8 cellular contexts compared by ENCODE assay signal in the genomic region with DNA sequence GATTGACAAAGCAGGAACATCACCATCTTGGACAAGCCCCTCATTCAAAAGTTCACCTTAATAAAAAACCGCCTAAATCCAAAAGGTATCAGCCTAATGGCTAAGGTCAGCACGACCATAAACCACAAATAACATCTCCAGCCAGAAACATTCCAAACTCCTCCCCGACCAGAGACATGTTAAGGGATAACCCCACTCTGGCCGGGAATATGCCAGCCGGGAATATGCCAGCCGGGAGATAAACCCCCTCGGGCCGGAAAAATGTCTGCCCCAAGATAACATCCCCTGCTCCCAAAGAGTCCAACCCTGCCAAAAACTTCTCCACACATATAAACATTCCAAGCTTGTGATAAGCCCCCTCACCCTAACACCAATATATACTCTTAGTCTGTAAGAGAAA. TPM values are rescaled to one million over a fixed set of nuclear protein-coding genes. Genes with fewer than 3 reads are reported as not detected.
DNase-seq lines count a peak whose midpoint lies in the region; ATAC-seq and TF ChIP-seq lines count a peak whose summit lies in the region.

No MANE protein-coding gene starts in this region.

- peaks cover 9% of the 10 kb centered on the region for H3K4me1 ChIP-seq in hepatocyte (ENCODE audit: insufficient read depth)

- no peaks in the 10 kb centered on the region for H3K9me3 ChIP-seq in hepatocyte (ENCODE audit: low read depth)

- peak overlapping the region; percentile 32 for H3K27ac ChIP-seq in hepatocyte

- H3K79me2 ChIP-seq in hepatocyte: peaks cover 60% of the 10 kb centered on the region

- H3K4me2 ChIP-seq in hepatocyte: peak overlapping the region; percentile 92

- ATAC-seq in stimulated activated naive CD8-positive, alpha-beta T cell treated with anti-CD3 and anti-CD28 coated beads, Interleukin-15, amount 100 ng/mL, for 72 hours: no peak

- WGBS in hepatocyte (ENCODE audit: low lambda C conversion rate, missing lambda C conversion rate): 3% methylated on average over 8 of the region's 8 CpGs

- no peaks in the 10 kb centered on the region for H3K9me2 ChIP-seq in hepatocyte (replicated peaks; ENCODE audit: insufficient read depth)

- peak overlapping the region; percentile 67 for H2AFZ ChIP-seq in hepatocyte

- no peaks in the 10 kb centered on the region for H3K36me3 ChIP-seq in hepatocyte (replicated peaks; ENCODE audit: insufficient read depth, low read depth)

- no peaks in the 10 kb centered on the region for H4K20me1 ChIP-seq in hepatocyte (ENCODE audit: insufficient read depth, poor library complexity, severe bottlenecking)

- no peaks in the 10 kb centered on the region for H3K27me3 Mint-ChIP-seq in T-helper 2 cell treated with Interferon-gamma antibody and Interleukin-4, amounts not matched to agents 5 μg/mL and 100 μg/mL, for 36 hours (ENCODE audit: low read depth)
- H3K27me3 Mint-ChIP-seq in stimulated activated naive CD8-positive, alpha-beta T cell treated with anti-CD3 and anti-CD28 coated beads, Interleukin-15, amount 100 ng/mL, for 72 hours: no peaks in the 10 kb centered on the region

- H3K27ac Mint-ChIP-seq in T-helper 2 cell treated with Interferon-gamma antibody and Interleukin-4, amounts not matched to agents 5 μg/mL and 100 μg/mL, for 36 hours: peak overlapping the region; percentile 62
- peak overlapping the region; percentile 69 to 81 for H3K27ac Mint-ChIP-seq in stimulated activated naive CD8-positive, alpha-beta T cell treated with anti-CD3 and anti-CD28 coated beads, Interleukin-15, amount 100 ng/mL, for 72 hours

- peaks cover 16% of the 10 kb centered on the region for H3K36me3 Mint-ChIP-seq in T-helper 2 cell treated with Interferon-gamma antibody and Interleukin-4, amounts not matched to agents 5 μg/mL and 100 μg/mL, for 36 hours (ENCODE audit: low read depth)

- TF ChIP-seq CTCF in WI38 (IDR thresholded peaks at IDR 0.05; ENCODE audit: low read depth, low read length) (no peak), hepatocyte (IDR thresholded peaks at IDR 0.05; ENCODE audit: poor library complexity) (no peak)

- DNase-seq in T-helper 2 cell treated with Interferon-gamma antibody and Interleukin-4, amounts not matched to agents 5 μg/mL and 100 μg/mL, for 36 hours (ENCODE audit: low spot score): no peak
- DNase-seq in T-helper 2 cell: no peak
- no peak for DNase-seq in hepatocyte (ENCODE audit: low spot score)
- no peak for DNase-seq in stimulated activated naive CD8-positive, alpha-beta T cell treated with anti-CD3 and anti-CD28 coated beads, Interleukin-15, amount 100 ng/mL, for 72 hours
- DNase-seq in stimulated activated CD4-positive, alpha-beta T cell treated with anti-CD3 and anti-CD28 coated beads, Interleukin-1b, Interleukin-23, amount 100 ng/mL, for 48 hours: no peak
- DNase-seq in NOMO-1 treated with DMSO at 0.1 percent for 48 hours (lab: John Stamatoyannopoulos, UW; ENCODE audit: unreplicated experiment): no peak
- DNase-seq in hypothalamus (lab: John Stamatoyannopoulos, UW): no peak

- H3K27me3 ChIP-seq in hepatocyte: no peaks in the 10 kb centered on the region

- peak overlapping the region; percentile 80 for H3K4me3 ChIP-seq in WI38 (ENCODE audit: low read depth, low read length)
- peak overlapping the region; percentile 73 for H3K4me3 ChIP-seq in hepatocyte

- no peaks in the 10 kb centered on the region for H3K9me3 Mint-ChIP-seq in T-helper 2 cell treated with Interferon-gamma antibody and Interleukin-4, amounts not matched to agents 5 μg/mL and 100 μg/mL, for 36 hours
- no peaks in the 10 kb centered on the region for H3K9me3 Mint-ChIP-seq in stimulated activated naive CD8-positive, alpha-beta T cell treated with anti-CD3 and anti-CD28 coated beads, Interleukin-15, amount 100 ng/mL, for 72 hours

- H3K4me1 Mint-ChIP-seq in T-helper 2 cell treated with Interferon-gamma antibody and Interleukin-4, amounts not matched to agents 5 μg/mL and 100 μg/mL, for 36 hours (ENCODE audit: low read depth): peaks cover 38% of the 10 kb centered on the region
- peaks cover 44% of the 10 kb centered on the region for H3K4me1 Mint-ChIP-seq in stimulated activated naive CD8-positive, alpha-beta T cell treated with anti-CD3 and anti-CD28 coated beads, Interleukin-15, amount 100 ng/mL, for 72 hours

- H3K4me3 Mint-ChIP-seq in T-helper 2 cell treated with Interferon-gamma antibody and Interleukin-4, amounts not matched to agents 5 μg/mL and 100 μg/mL, for 36 hours: peak overlapping the region; percentile 92
- H3K4me3 Mint-ChIP-seq in stimulated activated naive CD8-positive, alpha-beta T cell treated with anti-CD3 and anti-CD28 coated beads, Interleukin-15, amount 100 ng/mL, for 72 hours: peak overlapping the region; percentile 81 to 91

RNA-seq across cellular contexts. Expression of a gene that starts 1.4 kb away (rescaled TPM):
- 7.8 and 9.6 TPM in 2 replicates for total RNA-seq in hepatocyte
- polyA plus RNA-seq in hepatocyte: 2.2 and 2.3 TPM in 2 replicates

RNA-seq across cellular contexts. Expression of a gene that starts 18.6 kb away (rescaled TPM):
- 54.3 TPM in 2 replicates for total RNA-seq in hepatocyte
- 134 and 136 TPM in 2 replicates for polyA plus RNA-seq in hepatocyte

RNA-seq across cellular contexts. Expression of a gene that starts 18.9 kb away (rescaled TPM):
- total RNA-seq in hepatocyte: 25.7 and 33.0 TPM in 2 replicates
- 19.6 and 20.8 TPM in 2 replicates for polyA plus RNA-seq in hepatocyte

RNA-seq across cellular contexts. Expression of a gene that starts 28.5 kb away (rescaled TPM):
- total RNA-seq in hepatocyte: 145 and 149 TPM in 2 replicates
- 176 and 185 TPM in 2 replicates for polyA plus RNA-seq in hepatocyte

RNA-seq across cellular contexts. Expression of a gene that starts 47.4 kb away (rescaled TPM):
- 57.4 and 57.6 TPM in 2 replicates for total RNA-seq in hepatocyte
- polyA plus RNA-seq in hepatocyte: 51.6 and 60.7 TPM in 2 replicates
